Comparison of ENCODE assay signal across 34 cellular contexts in genomic region chr20:40422665-40423064, GRCh38.
"Had no signal": no experiment of that assay in that cellular context is flagged by ENCODE, and none has a peak within 500 bp of the region (broad histone marks: within the 10 kb centered on the region; RNA-seq: fewer than 3 reads in every experiment).

No MANE protein-coding gene starts in this region.

- H3K36me3 Mint-ChIP-seq: activated CD4-positive, alpha-beta memory T cell treated with anti-CD3 and anti-CD28 coated beads for 36 hours; activated naive CD4-positive, alpha-beta T cell treated with anti-CD3 and anti-CD28 coated beads, Interleukin-2, amount 50 U/mL, for 72 hours; brain had no signal

- H3K27ac Mint-ChIP-seq: activated B cell treated with CpG ODN at 0.5 μM for 24 hours; activated CD4-positive, alpha-beta memory T cell treated with anti-CD3 and anti-CD28 coated beads for 36 hours; activated naive CD4-positive, alpha-beta T cell treated with anti-CD3 and anti-CD28 coated beads for 36 hours; activated naive CD4-positive, alpha-beta T cell treated with anti-CD3 and anti-CD28 coated beads, Interleukin-2, amount 50 U/mL, for 72 hours; activated T-helper 1 cell treated with anti-CD3 and anti-CD28 coated beads, Interleukin-12 subunit alpha, Interleukin-12 subunit beta, Interleukin-2, Interleukin-4 antibody, amounts not matched to agents 30 ng/mL and 10 ng/mL and 1 ng/mL, durations not matched to agents 14 hours and 24 hours and 36 hours; brain had no signal

- H3K4me1 Mint-ChIP-seq: activated B cell treated with CpG ODN at 0.5 μM for 24 hours, brain had no signal

- H3K36me3 ChIP-seq: adrenal gland, MG63 had no signal

- FAIRE-seq: astrocyte, RCC 7860 had no signal

- H3K4me3 ChIP-seq: adrenal gland, MG63, PC-9 had no signal

- H3K27me3 Mint-ChIP-seq: activated CD4-positive, alpha-beta memory T cell treated with anti-CD3 and anti-CD28 coated beads for 36 hours had no signal

- ATAC-seq: activated naive CD4-positive, alpha-beta T cell treated with anti-CD3 and anti-CD28 coated beads, Interleukin-2, amount 50 U/mL, for 72 hours; activated T-cell treated with anti-CD3 and anti-CD28 coated beads, Interleukin-2, amount 50 U/mL, for 4 hours had no signal

- DNase-seq: activated B cell treated with CpG ODN at 0.5 μM for 24 hours; activated CD4-positive, alpha-beta memory T cell treated with anti-CD3 and anti-CD28 coated beads for 36 hours; activated CD4-positive, alpha-beta T cell treated with anti-CD3 and anti-CD28 coated beads for 4 hours; activated CD4-positive, alpha-beta T cell treated with anti-CD3 and anti-CD28 coated beads, Interleukin-2, amount 50 U/mL, for 1 hour; activated CD4-positive, CD25-positive, alpha-beta regulatory T cell treated with anti-CD3 and anti-CD28 coated beads, Interleukin-2, amount 50 U/mL, for 72 hours; activated CD8-positive, alpha-beta memory T cell treated with anti-CD3 and anti-CD28 coated beads, Interleukin-2, amount 50 U/mL, for 4 hours; activated gamma-delta T cell treated with Interleukin-2 at 50 U/mL for 16 hours; activated naive CD4-positive, alpha-beta T cell treated with anti-CD3 and anti-CD28 coated beads for 36 hours; activated T-cell treated with anti-CD3 and anti-CD28 coated beads for 4 hours; activated T-cell treated with anti-CD3 and anti-CD28 coated beads, Interleukin-2, amount 50 U/mL, for 4 hours; adrenal gland; central memory CD4-positive, alpha-beta T cell; Karpas-422; MG63; NCI-H1048; NCI-H1105 treated with DMSO at 0.1 percent for 48 hours; NCI-H1436; NCI-H1694; NCI-H1930; NCI-H510A; NCI-H526; NCI-H748 treated with DMSO at 0.1 percent for 48 hours; NK-92 treated with Interleukin-12 subunit alpha and Interleukin-12 subunit beta, amount 100 ng/mL, for 24 hours; PC-9; Right ventricle myocardium superior; SW 1271; T-helper 1 cell; T-helper 2 cell; T-helper 9 cell had no signal

- H3K27me3 ChIP-seq: adrenal gland, MG63 had no signal

- H3K9me3 Mint-ChIP-seq: activated CD4-positive, alpha-beta memory T cell treated with anti-CD3 and anti-CD28 coated beads for 36 hours; activated naive CD4-positive, alpha-beta T cell treated with anti-CD3 and anti-CD28 coated beads for 36 hours; activated T-helper 1 cell treated with anti-CD3 and anti-CD28 coated beads, Interleukin-12 subunit alpha, Interleukin-12 subunit beta, Interleukin-2, Interleukin-4 antibody, amounts not matched to agents 30 ng/mL and 10 ng/mL and 1 ng/mL, durations not matched to agents 14 hours and 24 hours and 36 hours; brain had no signal

- H3K4me3 Mint-ChIP-seq: activated B cell treated with CpG ODN at 0.5 μM for 24 hours; activated CD4-positive, alpha-beta memory T cell treated with anti-CD3 and anti-CD28 coated beads for 36 hours; activated naive CD4-positive, alpha-beta T cell treated with anti-CD3 and anti-CD28 coated beads for 36 hours; activated T-cell treated with anti-CD3 and anti-CD28 coated beads, Interleukin-2, amount 50 U/mL, for 4 hours; activated T-helper 1 cell treated with anti-CD3 and anti-CD28 coated beads, Interleukin-12 subunit alpha, Interleukin-12 subunit beta, Interleukin-2, Interleukin-4 antibody, amounts not matched to agents 30 ng/mL and 10 ng/mL and 1 ng/mL, durations not matched to agents 14 hours and 24 hours and 36 hours; brain had no signal
